In genomic region chr13:25046274-25046984, GRCh38 we compare ENCODE assay signal across 12 cellular contexts. TPM values are rescaled to one million over a fixed set of nuclear protein-coding genes. Genes with fewer than 3 reads are reported as not detected.
DNase-seq lines count a peak whose midpoint lies in the region; ATAC-seq and TF ChIP-seq lines count a peak whose summit lies in the region.
"Had no signal": no experiment of that assay in that cellular context is flagged by ENCODE, and none has a peak within 500 bp of the region (broad histone marks: within the 10 kb centered on the region; RNA-seq: fewer than 3 reads in every experiment).

No MANE protein-coding gene starts in this region.

- H3K36me3 ChIP-seq in heart right ventricle (no peaks in the 10 kb centered on the region), mesodermal cell (ENCODE audit: control insufficient read depth, insufficient read depth, low read length) (no peaks in the 10 kb centered on the region), aorta (ENCODE audit: control insufficient read depth in 1 of 2, insufficient read depth in 2 of 2, low read length in 1 of 2) (no peaks in the 10 kb centered on the region)

- ATAC-seq in heart right ventricle (no peak), aorta (ENCODE audit: low FRiP score) (peak; percentile 33), GM18519 (IDR thresholded peaks at IDR 0.05; ENCODE audit: low FRiP score, unreplicated experiment) (no peak), HG03457 (IDR thresholded peaks at IDR 0.05; ENCODE audit: unreplicated experiment) (no peak)

- H3K27me3 ChIP-seq in heart right ventricle = peaks cover 0 to 77% (median 65%) of the 10 kb centered on the region in 7 donors
- H3K27me3 ChIP-seq in dorsolateral prefrontal cortex = peaks cover 0 to 50% (median 14%) of the 10 kb centered on the region in 45 donors
- H3K27me3 ChIP-seq in aorta (ENCODE audit: control insufficient read depth in 1 of 2, insufficient read depth in 2 of 2, low read length in 1 of 2) = peaks cover 0 to 2% of the 10 kb centered on the region in 2 donors

- TF ChIP-seq CTCF in heart right ventricle (IDR thresholded peaks at IDR 0.05) = no peak
- TF ChIP-seq CTCF in dorsolateral prefrontal cortex (IDR thresholded peaks at IDR 0.05 in 54 of 56, conservative IDR thresholded peaks at IDR 0.05 in 2 of 56; ENCODE audit: low read depth in 1 of 56, partially characterized antibody in 56 of 56) = peak in 4 of 56 donors; percentile 6 to 22 (median 10)

- H3K9me3 ChIP-seq in heart right ventricle = peaks cover 0 to 16% (median 6%) of the 10 kb centered on the region in 11 donors
- peaks cover 9% of the 10 kb centered on the region for H3K9me3 ChIP-seq in mesodermal cell (ENCODE audit: control insufficient read depth, low read length)
- H3K9me3 ChIP-seq in aorta (ENCODE audit: control insufficient read depth, low read length) = peaks cover 1% of the 10 kb centered on the region

- H3K27ac ChIP-seq in heart right ventricle (no peak overlapping the region), dorsolateral prefrontal cortex (peak overlapping the region in 30 of 59 donors; percentile 11 to 83 (median 62)), mesodermal cell (ENCODE audit: low read depth, low read length, severe bottlenecking) (no peak overlapping the region), aorta (ENCODE audit: low read depth in 1 of 2, low read length in 2 of 2) (no peak overlapping the region)

- H3K4me1 ChIP-seq in heart right ventricle (peaks cover 0 to 9% (median 4%) of the 10 kb centered on the region in 9 donors), mesodermal cell (ENCODE audit: control insufficient read depth, insufficient read depth, low read length, poor library complexity, severe bottlenecking) (no peaks in the 10 kb centered on the region), aorta (ENCODE audit: control insufficient read depth in 1 of 2, insufficient read depth in 2 of 2, low read length in 2 of 2) (no peaks in the 10 kb centered on the region)
- H3K4me1 ChIP-seq: Caco-2 had no signal

- H3K4me3 ChIP-seq in heart right ventricle (peak overlapping the region in 8 of 10 donors; percentile 11 to 50 (median 36)), dorsolateral prefrontal cortex (peak overlapping the region; percentile 34 to 83 (median 63)), mesodermal cell (ENCODE audit: extremely low read depth, insufficient read depth, low read length, poor library complexity, severe bottlenecking) (peak overlapping the region; percentile 46), aorta (ENCODE audit: low read length in 2 of 2) (peak overlapping the region in 1 of 2 donors; percentile 21)

- WGBS in heart right ventricle, 2 donors = 16% methylated on average over 24 of the region's 24 CpGs
- 10 to 56% methylated on average over 4 to 15 of the region's 24 CpGs for WGBS in mesodermal cell (ENCODE audit: insufficient coverage in 2 of 2), 2 experiments
- WGBS in aorta, 2 donors = 19% methylated on average over 24 of the region's 24 CpGs

- DNase-seq in heart right ventricle (no peak), cardiac septum (ENCODE audit: low spot score) (no peak), dorsolateral prefrontal cortex (peak in 1 of 10 donors; percentile 12), aorta (no peak), NCI-H187 (lab: John Stamatoyannopoulos, UW) (no peak)
- DNase-seq: activated T-cell treated with anti-CD3 and anti-CD28 coated beads, Interleukin-2, amount 50 U/mL, for 1 hour; Caco-2; stimulated activated naive CD4-positive, alpha-beta T cell treated with Interleukin-2 at 50 U/mL for 16 hours; SW 1271 had no signal

- intact Hi-C loops in heart right ventricle (cut with DNase I) (no loop called here), cardiac septum (cut with DNase I) (no loop called here), dorsolateral prefrontal cortex (cut with DNase I) (no loop called here), aorta (cut with DNase I) (no loop called here)

RNA-seq across cellular contexts. Expression of gene PABPC3, which starts 49.5 kb away (rescaled TPM):
- total RNA-seq in heart right ventricle = under 1 TPM in 2 of 10 donors, not detected in 8; 0.09 to 0.10 TPM
- under 1 TPM in 1 of 2 donors, not detected in 1; 0.06 TPM for polyA plus RNA-seq in heart right ventricle
- not detected for total RNA-seq in cardiac septum
- under 1 TPM in 109 of 120 experiments, not detected in 11; 0.13 to 0.88 (median 0.33) TPM for total RNA-seq in dorsolateral prefrontal cortex
- polyA plus RNA-seq in mesodermal cell (2013, experiment 1 of 2) = 0.41 TPM
- polyA plus RNA-seq in mesodermal cell (2013, experiment 2 of 2) = 0.30 TPM
- under 1 TPM; 0.15 to 0.23 TPM for total RNA-seq in aorta
- under 1 TPM; 0.15 to 0.38 TPM for polyA plus RNA-seq in aorta

Comparison
In these comparisons a context has a peak if more than half of its experiments do, and no peak if none do; other contexts are left out.
1. H3K27ac ChIP-seq: peak in dorsolateral prefrontal cortex (30 of 59); none in heart right ventricle (0 of 10), mesodermal cell (single experiment) and aorta (0 of 2).